In genomic region chr12:132560421-132560830, GRCh38 we compare ENCODE assay signal across 9 cellular contexts. TPM values are rescaled to one million over a fixed set of nuclear protein-coding genes. Genes with fewer than 3 reads are reported as not detected.
A peak's percentile ranks its signal among the peaks of the same experiment; 100 is the strongest.
DNase-seq lines count a peak whose midpoint lies in the region; ATAC-seq and TF ChIP-seq lines count a peak whose summit lies in the region.
"Had no signal": no experiment of that assay in that cellular context is flagged by ENCODE, and none has a peak within 500 bp of the region (broad histone marks: within the 10 kb centered on the region; RNA-seq: fewer than 3 reads in every experiment).

No MANE protein-coding gene starts in this region.

- CTCF ChIA-PET in CD4-positive, alpha-beta T cell (lab: Charles Lee): no interaction called here
- CTCF ChIA-PET in activated CD4-positive, alpha-beta memory T cell treated with anti-CD3 and anti-CD28 coated beads, Interleukin-2, amount 10 ng/mL, durations not matched to agents 7 days and 5 days (lab: Charles Lee): interaction anchor here (0.6 to 1.9 kb wide), 4 partner anchors 54 to 145 kb away, joined by 3 to 18 read pairs (median 4); no protein-coding TSS in a partner anchor

- no peaks in the 10 kb centered on the region for H3K9me3 Mint-ChIP-seq in CD4-positive, alpha-beta T cell
- H3K9me3 Mint-ChIP-seq in activated CD4-positive, alpha-beta memory T cell treated with anti-CD3 and anti-CD28 coated beads, Interleukin-2, amount 10 ng/mL, durations not matched to agents 7 days and 5 days: no peaks in the 10 kb centered on the region
- H3K9me3 Mint-ChIP-seq in glutamatergic neuron (ENCODE audit: unreplicated experiment): peaks cover 22% of the 10 kb centered on the region

- DNase-seq in CD4-positive, alpha-beta T cell: no peak
- peak; percentile 24 for DNase-seq in activated CD4-positive, alpha-beta memory T cell treated with anti-CD3 and anti-CD28 coated beads, Interleukin-2, amount 10 ng/mL, durations not matched to agents 7 days and 5 days
- peak; percentile 59 for DNase-seq in glutamatergic neuron
- DNase-seq in DMS79 treated with DMSO at 0.1 percent for 48 hours (lab: John Stamatoyannopoulos, UW): no peak
- no peak for DNase-seq in epidermal melanocyte (ENCODE audit: insufficient read length, low spot score)

- ATAC-seq in CD4-positive, alpha-beta T cell (ENCODE audit: poor library complexity): peak; percentile 13
- ATAC-seq in HG02852 (IDR thresholded peaks at IDR 0.05; ENCODE audit: unreplicated experiment): peak; percentile 20
- ATAC-seq in HG03439 (IDR thresholded peaks at IDR 0.05; ENCODE audit: unreplicated experiment): no peak

- peaks cover 15% of the 10 kb centered on the region for H3K36me3 Mint-ChIP-seq in CD4-positive, alpha-beta T cell (ENCODE audit: low read depth)
- H3K36me3 Mint-ChIP-seq in activated CD4-positive, alpha-beta memory T cell treated with anti-CD3 and anti-CD28 coated beads, Interleukin-2, amount 10 ng/mL, durations not matched to agents 7 days and 5 days (ENCODE audit: low read depth): no peaks in the 10 kb centered on the region
- H3K36me3 Mint-ChIP-seq in glutamatergic neuron (ENCODE audit: unreplicated experiment): peaks cover under 1% of the 10 kb centered on the region

- POLR2A ChIA-PET in CD4-positive, alpha-beta T cell (lab: Charles Lee): no interaction called here
- POLR2A ChIA-PET in activated CD4-positive, alpha-beta memory T cell treated with anti-CD3 and anti-CD28 coated beads, Interleukin-2, amount 10 ng/mL, durations not matched to agents 7 days and 5 days (lab: Charles Lee): no interaction called here

- H3K27ac Mint-ChIP-seq in CD4-positive, alpha-beta T cell: no peak overlapping the region
- no peak overlapping the region for H3K27ac Mint-ChIP-seq in activated CD4-positive, alpha-beta memory T cell treated with anti-CD3 and anti-CD28 coated beads, Interleukin-2, amount 10 ng/mL, durations not matched to agents 7 days and 5 days
- peak overlapping the region; percentile 87 for H3K27ac Mint-ChIP-seq in glutamatergic neuron (ENCODE audit: unreplicated experiment)

- H3K27ac ChIP-seq in CD4-positive, alpha-beta T cell (ENCODE audit: low read depth, low read length): no peak overlapping the region
- no peak overlapping the region for H3K27ac ChIP-seq in rectal smooth muscle tissue (ENCODE audit: low read depth, low read length)

- H3K27me3 ChIP-seq in CD4-positive, alpha-beta T cell (ENCODE audit: control insufficient read depth, insufficient read depth, low read length): peaks cover 4% of the 10 kb centered on the region
- no peaks in the 10 kb centered on the region for H3K27me3 ChIP-seq in rectal smooth muscle tissue (ENCODE audit: control insufficient read depth, insufficient read depth, low read length)

- intact Hi-C loops in CD4-positive, alpha-beta T cell (cut with DNase I, micrococcal nuclease): no loop called here

- H3K4me1 Mint-ChIP-seq in CD4-positive, alpha-beta T cell (ENCODE audit: low read depth): peaks cover 22% of the 10 kb centered on the region
- H3K4me1 Mint-ChIP-seq in activated CD4-positive, alpha-beta memory T cell treated with anti-CD3 and anti-CD28 coated beads, Interleukin-2, amount 10 ng/mL, durations not matched to agents 7 days and 5 days: peaks cover 10% of the 10 kb centered on the region
- H3K4me1 Mint-ChIP-seq in glutamatergic neuron (ENCODE audit: low read depth, unreplicated experiment): peaks cover 20% of the 10 kb centered on the region

- peak overlapping the region; percentile 67 for H3K4me3 Mint-ChIP-seq in CD4-positive, alpha-beta T cell
- peak overlapping the region; percentile 52 for H3K4me3 Mint-ChIP-seq in activated CD4-positive, alpha-beta memory T cell treated with anti-CD3 and anti-CD28 coated beads, Interleukin-2, amount 10 ng/mL, durations not matched to agents 7 days and 5 days
- H3K4me3 Mint-ChIP-seq in glutamatergic neuron (ENCODE audit: unreplicated experiment): peak overlapping the region; percentile 82

- TF ChIP-seq CTCF in CD4-positive, alpha-beta T cell (IDR thresholded peaks at IDR 0.05): no peak
- TF ChIP-seq CTCF in glutamatergic neuron (IDR thresholded peaks at IDR 0.05; ENCODE audit: partially characterized antibody, unreplicated experiment): no peak

- peaks cover 4% of the 10 kb centered on the region for H3K4me1 ChIP-seq in rectal smooth muscle tissue (ENCODE audit: control insufficient read depth, insufficient read depth, low read length)

- H3K9me3 ChIP-seq in CD4-positive, alpha-beta T cell (ENCODE audit: control insufficient read depth, low read length): no peaks in the 10 kb centered on the region

- H3K9ac ChIP-seq in rectal smooth muscle tissue (ENCODE audit: low read length): no peak overlapping the region

- peaks cover under 1% of the 10 kb centered on the region for H3K36me3 ChIP-seq in rectal smooth muscle tissue (ENCODE audit: control insufficient read depth, insufficient read depth, low read length)

- H3K27me3 Mint-ChIP-seq in CD4-positive, alpha-beta T cell: peaks cover 14% of the 10 kb centered on the region
- H3K27me3 Mint-ChIP-seq in activated CD4-positive, alpha-beta memory T cell treated with anti-CD3 and anti-CD28 coated beads, Interleukin-2, amount 10 ng/mL, durations not matched to agents 7 days and 5 days: peaks cover 13% of the 10 kb centered on the region
- H3K27me3 Mint-ChIP-seq in glutamatergic neuron (ENCODE audit: unreplicated experiment): peaks cover 12% of the 10 kb centered on the region

- peak overlapping the region; percentile 55 for H3K4me3 ChIP-seq in rectal smooth muscle tissue (ENCODE audit: low read length)

RNA-seq across cellular contexts. Expression of gene LRCOL1, which starts 50.0 kb away (rescaled TPM):
- total RNA-seq in CD4-positive, alpha-beta T cell: not detected
- not detected for total RNA-seq in activated CD4-positive, alpha-beta memory T cell treated with anti-CD3 and anti-CD28 coated beads, Interleukin-2, amount 10 ng/mL, durations not matched to agents 7 days and 5 days
- total RNA-seq in glutamatergic neuron (ENCODE audit: unreplicated experiment): not detected
- total RNA-seq: M059J had no signal

RNA-seq across cellular contexts. Expression of gene P2RX2, which starts 58.1 kb away (rescaled TPM):
- not detected for total RNA-seq in CD4-positive, alpha-beta T cell
- total RNA-seq in activated CD4-positive, alpha-beta memory T cell treated with anti-CD3 and anti-CD28 coated beads, Interleukin-2, amount 10 ng/mL, durations not matched to agents 7 days and 5 days: not detected
- 4.1 TPM for total RNA-seq in glutamatergic neuron (ENCODE audit: unreplicated experiment)
- total RNA-seq: M059J had no signal

Comparison
In these comparisons a context has a peak if more than half of its experiments do, and no peak if none do; other contexts are left out.
1. DNase-seq: peak in activated CD4-positive, alpha-beta memory T cell treated with anti-CD3 and anti-CD28 coated beads, Interleukin-2, amount 10 ng/mL, durations not matched to agents 7 days and 5 days (single experiment) and glutamatergic neuron (single experiment); none in CD4-positive, alpha-beta T cell (0 of 10), DMS79 treated with DMSO at 0.1 percent for 48 hours (single experiment) and epidermal melanocyte (single experiment).
2. Peak in every context shown above with its lines, with median percentiles within 50 percentile points of each other: H3K4me3 Mint-ChIP-seq.